ENCODE assay signal across 15 cellular contexts in genomic region chr20:5796369-5797040, GRCh38. TPM values are rescaled to one million over a fixed set of nuclear protein-coding genes. Genes with fewer than 3 reads are reported as not detected.
"Had no signal": no experiment of that assay in that cellular context is flagged by ENCODE, and none has a peak within 500 bp of the region (broad histone marks: within the 10 kb centered on the region; RNA-seq: fewer than 3 reads in every experiment).

No MANE protein-coding gene starts in this region.

- H3K4me1 Mint-ChIP-seq: activated naive CD4-positive, alpha-beta T cell treated with anti-CD3 and anti-CD28 coated beads, Interleukin-2, amount 10 ng/mL, durations not matched to agents 7 days and 5 days; mesothelial cell of epicardium had no signal

- H3K9me3 Mint-ChIP-seq: activated naive CD4-positive, alpha-beta T cell treated with anti-CD3 and anti-CD28 coated beads, Interleukin-2, amount 10 ng/mL, durations not matched to agents 7 days and 5 days; activated T-helper 2 cell treated with anti-CD3 and anti-CD28 coated beads, Interferon-gamma antibody, Interleukin-2, Interleukin-4, amounts not matched to agents 10 μg/mL and 5 μg/mL and 100 μg/mL, durations not matched to agents 14 hours and 24 hours and 36 hours; mesothelial cell of epicardium had no signal

- H3K27ac ChIP-seq: ascending aorta, epithelial cell of prostate, lower lobe of right lung, neutrophil, skin epidermis, thoracic aorta had no signal

- H3K27me3 ChIP-seq: ascending aorta, neutrophil had no signal

- H3K27ac Mint-ChIP-seq: activated naive CD4-positive, alpha-beta T cell treated with anti-CD3 and anti-CD28 coated beads, Interleukin-2, amount 10 ng/mL, durations not matched to agents 7 days and 5 days; activated T-helper 2 cell treated with anti-CD3 and anti-CD28 coated beads, Interferon-gamma antibody, Interleukin-2, Interleukin-4, amounts not matched to agents 10 μg/mL and 5 μg/mL and 100 μg/mL, durations not matched to agents 14 hours and 24 hours and 36 hours; mesothelial cell of epicardium had no signal

- H3K36me3 ChIP-seq: ascending aorta, neutrophil, thoracic aorta had no signal

- H3K9me3 ChIP-seq: ascending aorta, lower lobe of right lung, neutrophil, thoracic aorta had no signal

- H3K4me3 Mint-ChIP-seq: activated naive CD4-positive, alpha-beta T cell treated with anti-CD3 and anti-CD28 coated beads, Interleukin-2, amount 10 ng/mL, durations not matched to agents 7 days and 5 days; mesothelial cell of epicardium had no signal

- DNase-seq: activated CD4-positive, alpha-beta T cell treated with anti-CD3 and anti-CD28 coated beads, Interleukin-2, amount 50 U/mL, for 4 hours; activated CD4-positive, CD25-positive, alpha-beta regulatory T cell treated with anti-CD3 and anti-CD28 coated beads, Interleukin-2, amount 50 U/mL, for 72 hours; activated naive CD4-positive, alpha-beta T cell treated with anti-CD3 and anti-CD28 coated beads, Interleukin-2, amount 10 ng/mL, durations not matched to agents 7 days and 5 days; foreskin melanocyte; kidney glomerular epithelial cell; lower lobe of right lung; stimulated activated CD4-positive, alpha-beta T cell treated with anti-CD3 and anti-CD28 coated beads, Interleukin-4, amount 100 ng/mL, for 24 hours; SW 1271 had no signal

- H3K4me1 ChIP-seq: ascending aorta, lower lobe of right lung had no signal

- H3K27me3 Mint-ChIP-seq: activated naive CD4-positive, alpha-beta T cell treated with anti-CD3 and anti-CD28 coated beads, Interleukin-2, amount 10 ng/mL, durations not matched to agents 7 days and 5 days had no signal

- H3K4me3 ChIP-seq: ascending aorta, lower lobe of right lung, skin epidermis, thoracic aorta had no signal

- ATAC-seq: lower lobe of right lung had no signal

RNA-seq across cellular contexts. Expression of gene SHLD1, which starts 46.3 kb away (rescaled TPM):
- total RNA-seq: ascending aorta had no signal
